Comparison of ENCODE assay signal across 2 cellular contexts in genomic region chr7:75531359-75531821, GRCh38.
TF ChIP-seq lines count a peak whose summit lies in the region.

No MANE protein-coding gene starts in this region.

TF ChIP-seq in SK-N-SH, 30 proteins besides CTCF, POLR2A, EP300 and RAD21:
- TF ChIP-seq MAX (IDR thresholded peaks at IDR 0.05; ENCODE audit: low read depth): no peak
- TF ChIP-seq FOSL2 (IDR thresholded peaks at IDR 0.05; ENCODE audit: borderline replicate concordance, low read depth): peak; percentile 26; the same call in 1 of the 2 replicates

TF ChIP-seq in SK-N-SH treated with all-trans-retinoic acid at 6 μM for 48 hours, 23 proteins besides CTCF, POLR2A, EP300 and RAD21:
- TF ChIP-seq ARNTL (CRISPR knock-in tag; IDR thresholded peaks at IDR 0.05; ENCODE audit: borderline replicate concordance, low read depth) (no peak), ZNF565 (CRISPR knock-in tag; conservative IDR thresholded peaks at IDR 0.05; ENCODE audit: low read depth) (no peak), ZC3H10 (CRISPR knock-in tag; IDR thresholded peaks at IDR 0.05) (no peak), SNAI2 (CRISPR knock-in tag; IDR thresholded peaks at IDR 0.05) (no peak), ZNF8 (CRISPR knock-in tag; IDR thresholded peaks at IDR 0.05) (no peak), GLIS3 (CRISPR knock-in tag; IDR thresholded peaks at IDR 0.05) (no peak), ISL1 (CRISPR knock-in tag; IDR thresholded peaks at IDR 0.05) (no peak), ZNF70 (CRISPR knock-in tag; IDR thresholded peaks at IDR 0.05) (no peak), RARB (CRISPR knock-in tag; IDR thresholded peaks at IDR 0.05) (no peak), PPARA (CRISPR knock-in tag; IDR thresholded peaks at IDR 0.05; ENCODE audit: borderline replicate concordance) (no peak), POU6F1 (CRISPR knock-in tag; IDR thresholded peaks at IDR 0.05; ENCODE audit: borderline replicate concordance, low read depth) (no peak)
